Comparison of ENCODE assay signal across 14 cellular contexts in the genomic region with DNA sequence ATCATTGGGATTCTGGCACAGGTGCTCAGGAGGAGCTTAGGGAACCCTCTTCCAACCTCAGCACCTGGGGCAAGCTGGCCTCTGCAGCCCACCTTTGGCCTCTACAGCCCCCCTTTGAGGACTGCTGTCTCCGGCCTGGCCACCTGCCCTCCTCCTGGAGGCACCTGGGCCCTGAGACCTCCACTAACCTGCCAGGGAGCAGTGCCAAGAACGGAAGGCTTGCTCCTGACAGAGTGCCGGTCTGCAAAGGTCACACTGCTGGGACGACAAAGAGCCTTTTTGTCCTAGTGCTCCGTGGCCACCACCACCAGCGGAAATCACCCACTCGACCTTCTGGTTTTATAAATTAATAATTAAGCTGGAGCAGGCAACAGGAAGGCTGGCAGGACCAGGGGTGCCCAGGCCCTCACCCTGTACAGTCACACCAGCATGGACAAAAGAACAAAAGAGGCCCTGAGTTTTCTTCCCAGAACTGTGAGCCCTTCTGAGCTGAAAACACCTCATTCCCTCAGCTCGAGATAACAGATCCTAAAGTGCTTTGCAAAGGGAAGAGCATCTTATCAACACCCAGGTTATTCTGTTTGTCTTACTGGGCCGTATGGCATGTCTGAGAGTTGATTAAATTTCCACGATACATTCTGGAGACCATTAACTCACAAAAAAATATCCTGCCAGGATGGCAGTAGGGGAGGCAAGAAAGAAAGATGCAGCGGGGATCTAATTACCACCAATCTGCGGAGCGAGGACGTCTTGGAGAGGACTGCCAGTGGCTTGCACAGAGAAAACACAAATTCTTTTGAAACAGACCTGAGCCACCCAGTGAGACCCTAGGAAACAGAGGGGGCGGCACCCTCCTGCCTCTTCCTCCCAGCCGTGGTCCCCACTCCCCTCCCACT. TPM values are rescaled to one million over a fixed set of nuclear protein-coding genes. Genes with fewer than 3 reads are reported as not detected.
DNase-seq lines count a peak whose midpoint lies in the region; TF ChIP-seq lines count a peak whose summit lies in the region.
"Had no signal": no experiment of that assay in that cellular context is flagged by ENCODE, and none has a peak within 500 bp of the region (broad histone marks: within the 10 kb centered on the region; RNA-seq: fewer than 3 reads in every experiment).

No MANE protein-coding gene starts in this region.

- H3K36me3 ChIP-seq in Loucy (ENCODE audit: insufficient read depth, low read length), result peaks cover 16% of the 10 kb centered on the region
- H3K36me3 ChIP-seq in smooth muscle cell (ENCODE audit: low read depth), result no peaks in the 10 kb centered on the region

- peaks cover 6% of the 10 kb centered on the region; the same call in 1 of the 2 replicates for H3K9me3 ChIP-seq in Loucy (ENCODE audit: insufficient read depth, low read depth, low read length)
- no peaks in the 10 kb centered on the region for H3K9me3 ChIP-seq in smooth muscle cell (replicated peaks; ENCODE audit: low read depth)

- H3K4me1 Mint-ChIP-seq in Calu3 (ENCODE audit: low read depth, unreplicated experiment), result peaks cover 88% of the 10 kb centered on the region
- H3K4me1 Mint-ChIP-seq in nephron, result peaks cover 9% of the 10 kb centered on the region
- H3K4me1 Mint-ChIP-seq in glutamatergic neuron (ENCODE audit: low read depth, unreplicated experiment), result no peaks in the 10 kb centered on the region
- H3K4me1 Mint-ChIP-seq: activated CD4-positive, alpha-beta T cell treated with anti-CD3 and anti-CD28 coated beads, Interleukin-2, amount 10 ng/mL, durations not matched to agents 7 days and 5 days; mesothelial cell of epicardium had no signal

- no peaks in the 10 kb centered on the region for H3K27me3 ChIP-seq in Loucy (ENCODE audit: insufficient read depth, low read length, poor library complexity, severe bottlenecking)
- peaks cover 0 to 5% (median 0%) of the 10 kb centered on the region in 45 donors for H3K27me3 ChIP-seq in dorsolateral prefrontal cortex
- H3K27me3 ChIP-seq in smooth muscle cell (ENCODE audit: low read depth), result peaks cover 31% of the 10 kb centered on the region

- H3F3A ChIP-seq in Loucy (ENCODE audit: low read depth) (no peaks in the 10 kb centered on the region), smooth muscle cell (ENCODE audit: low read depth) (no peaks in the 10 kb centered on the region)

- BruUV-seq in Calu3 (replicated peaks; lab: Mats Ljungman, UMichigan), result TSS peak; percentile 93

- TF ChIP-seq CTCF in Calu3 (IDR thresholded peaks at IDR 0.05; ENCODE audit: unreplicated experiment) (no peak), Loucy (conservative IDR thresholded peaks at IDR 0.05; ENCODE audit: low read length) (no peak), dorsolateral prefrontal cortex (IDR thresholded peaks at IDR 0.05 in 54 of 56, conservative IDR thresholded peaks at IDR 0.05 in 2 of 56; ENCODE audit: low read depth in 1 of 56, partially characterized antibody in 56 of 56) (no peak), nephron (IDR thresholded peaks at IDR 0.05; ENCODE audit: unreplicated experiment in 3 of 3) (no peak), smooth muscle cell (IDR thresholded peaks at IDR 0.05; ENCODE audit: borderline replicate concordance, insufficient read depth, poor library complexity, severe bottlenecking) (no peak), glutamatergic neuron (IDR thresholded peaks at IDR 0.05; ENCODE audit: partially characterized antibody, unreplicated experiment) (no peak)

- peak overlapping the region; percentile 99 for H3K4me2 ChIP-seq in Loucy (ENCODE audit: low read depth, low read length, poor library complexity, severe bottlenecking)
- H3K4me2 ChIP-seq in smooth muscle cell, result no peak overlapping the region

- H3K27me3 Mint-ChIP-seq in Calu3 (ENCODE audit: unreplicated experiment), result no peaks in the 10 kb centered on the region
- H3K27me3 Mint-ChIP-seq in nephron (ENCODE audit: low read depth), result peaks cover 29% of the 10 kb centered on the region
- H3K27me3 Mint-ChIP-seq in glutamatergic neuron (ENCODE audit: unreplicated experiment), result no peaks in the 10 kb centered on the region

- intact Hi-C loops in Calu3 (cut with micrococcal nuclease; ENCODE audit: unreplicated experiment) (loop anchor here (5.0 kb wide), 2 partner anchors 49 to 51 kb away; no protein-coding TSS in a partner anchor), dorsolateral prefrontal cortex (cut with DNase I) (no loop called here)

- peaks cover 100% of the 10 kb centered on the region for H3K79me2 ChIP-seq in Loucy (ENCODE audit: insufficient read depth, low read length)
- no peaks in the 10 kb centered on the region for H3K79me2 ChIP-seq in smooth muscle cell (ENCODE audit: low read depth)

- H3K9me2 ChIP-seq in Loucy (replicated peaks; ENCODE audit: low read depth, low read length), result no peaks in the 10 kb centered on the region

- CTCF ChIA-PET in Calu3 (lab: Charles Lee), result interaction anchor here (0.5 to 1.3 kb wide), 8 partner anchors 9 to 782 kb away, joined by 3 to 6 read pairs (median 3); a partner anchor contains a TSS

- H3K4me3 ChIP-seq in Loucy (ENCODE audit: low read length, poor library complexity, severe bottlenecking), result peak overlapping the region; percentile 33
- no peak overlapping the region for H3K4me3 ChIP-seq in dorsolateral prefrontal cortex
- H3K4me3 ChIP-seq in smooth muscle cell, result no peak overlapping the region

- DNase-seq in Calu3 (peak; percentile 92), dorsolateral prefrontal cortex (no peak), smooth muscle cell (lab: John Stamatoyannopoulos, UW; ENCODE audit: unreplicated experiment) (no peak), glutamatergic neuron (no peak), NCI-H524 (lab: John Stamatoyannopoulos, UW) (no peak)
- no peak for DNase-seq in stimulated activated CD4-positive, alpha-beta T cell treated with anti-CD3 and anti-CD28 coated beads, Interleukin-12 subunit alpha, Interleukin-12 subunit beta, amount 100 ng/mL, for 4 hours
- DNase-seq: activated CD4-positive, alpha-beta T cell treated with anti-CD3 and anti-CD28 coated beads, Interleukin-2, amount 10 ng/mL, durations not matched to agents 7 days and 5 days; GDM1; NCI-H1436; T-helper 1 cell had no signal

- H3K4me1 ChIP-seq in Loucy (ENCODE audit: insufficient read depth, low read length, poor library complexity, severe bottlenecking) (peaks cover 56% of the 10 kb centered on the region), smooth muscle cell (ENCODE audit: low read depth) (peaks cover 8% of the 10 kb centered on the region)

- H3K9ac ChIP-seq in Loucy (ENCODE audit: low read depth, low read length, poor library complexity, severe bottlenecking) (peak overlapping the region; percentile 5), smooth muscle cell (ENCODE audit: low read depth) (no peak overlapping the region)

- H3K27ac Mint-ChIP-seq in Calu3 (ENCODE audit: unreplicated experiment), result peak overlapping the region; percentile 99
- H3K27ac Mint-ChIP-seq in nephron, result peak overlapping the region in 2 of 3 experiments; percentile 67 to 72
- H3K27ac Mint-ChIP-seq in glutamatergic neuron (ENCODE audit: unreplicated experiment), result no peak overlapping the region
- H3K27ac Mint-ChIP-seq: activated CD4-positive, alpha-beta T cell treated with anti-CD3 and anti-CD28 coated beads, Interleukin-2, amount 10 ng/mL, durations not matched to agents 7 days and 5 days; mesothelial cell of epicardium had no signal

- WGBS in smooth muscle cell (ENCODE audit: low lambda C conversion rate), result 86% methylated on average over 16 of the region's 16 CpGs

- H3K4me3 Mint-ChIP-seq in Calu3 (ENCODE audit: low read depth, unreplicated experiment) (peak overlapping the region; percentile 71), nephron (no peak overlapping the region), glutamatergic neuron (ENCODE audit: unreplicated experiment) (no peak overlapping the region)
- H3K4me3 Mint-ChIP-seq: activated CD4-positive, alpha-beta T cell treated with anti-CD3 and anti-CD28 coated beads, Interleukin-2, amount 10 ng/mL, durations not matched to agents 7 days and 5 days; mesothelial cell of epicardium had no signal

- H3K36me3 Mint-ChIP-seq in Calu3 (ENCODE audit: insufficient read depth, unreplicated experiment), result peaks cover 93% of the 10 kb centered on the region
- H3K36me3 Mint-ChIP-seq in nephron (ENCODE audit: low read depth), result peaks cover 7% of the 10 kb centered on the region
- H3K36me3 Mint-ChIP-seq in glutamatergic neuron (ENCODE audit: unreplicated experiment), result peaks cover 12% of the 10 kb centered on the region
- H3K36me3 Mint-ChIP-seq: mesothelial cell of epicardium had no signal

- H3K9me3 Mint-ChIP-seq in Calu3 (ENCODE audit: low read depth, unreplicated experiment) (no peaks in the 10 kb centered on the region), nephron (peaks cover 17% of the 10 kb centered on the region), glutamatergic neuron (ENCODE audit: unreplicated experiment) (peaks cover 7% of the 10 kb centered on the region)

- peaks cover 81% of the 10 kb centered on the region for H4K20me1 ChIP-seq in Loucy (ENCODE audit: insufficient read depth, low read length, poor library complexity, severe bottlenecking)
- H4K20me1 ChIP-seq in smooth muscle cell (ENCODE audit: low read depth), result no peaks in the 10 kb centered on the region

- peak overlapping the region in 41 of 59 donors; percentile 7 to 82 (median 46) for H3K27ac ChIP-seq in dorsolateral prefrontal cortex
- H3K27ac ChIP-seq in smooth muscle cell (ENCODE audit: low read depth), result no peak overlapping the region
- H3K27ac ChIP-seq: epithelial cell of prostate had no signal

- H2AFZ ChIP-seq in Loucy (ENCODE audit: low read length) (no peak overlapping the region), smooth muscle cell (ENCODE audit: low read depth) (no peak overlapping the region)

RNA-seq across cellular contexts. Expression of a gene that starts 8.2 kb away (rescaled TPM):
- total RNA-seq in Calu3 (2022) (647 and 669 TPM in 2 replicates), dorsolateral prefrontal cortex (10 to 100 TPM; 12.2 to 65.0 (median 37.1) TPM), smooth muscle cell (0.22 TPM in 1 of 2 replicates, not detected in the other), glutamatergic neuron (ENCODE audit: unreplicated experiment) (0.93 TPM)
- 0.51 and 1.1 TPM in 2 replicates for polyA plus RNA-seq in smooth muscle cell
- total RNA-seq: mesothelial cell of epicardium had no signal
